ENCODE assay signal across 8 cellular contexts in the genomic region with DNA sequence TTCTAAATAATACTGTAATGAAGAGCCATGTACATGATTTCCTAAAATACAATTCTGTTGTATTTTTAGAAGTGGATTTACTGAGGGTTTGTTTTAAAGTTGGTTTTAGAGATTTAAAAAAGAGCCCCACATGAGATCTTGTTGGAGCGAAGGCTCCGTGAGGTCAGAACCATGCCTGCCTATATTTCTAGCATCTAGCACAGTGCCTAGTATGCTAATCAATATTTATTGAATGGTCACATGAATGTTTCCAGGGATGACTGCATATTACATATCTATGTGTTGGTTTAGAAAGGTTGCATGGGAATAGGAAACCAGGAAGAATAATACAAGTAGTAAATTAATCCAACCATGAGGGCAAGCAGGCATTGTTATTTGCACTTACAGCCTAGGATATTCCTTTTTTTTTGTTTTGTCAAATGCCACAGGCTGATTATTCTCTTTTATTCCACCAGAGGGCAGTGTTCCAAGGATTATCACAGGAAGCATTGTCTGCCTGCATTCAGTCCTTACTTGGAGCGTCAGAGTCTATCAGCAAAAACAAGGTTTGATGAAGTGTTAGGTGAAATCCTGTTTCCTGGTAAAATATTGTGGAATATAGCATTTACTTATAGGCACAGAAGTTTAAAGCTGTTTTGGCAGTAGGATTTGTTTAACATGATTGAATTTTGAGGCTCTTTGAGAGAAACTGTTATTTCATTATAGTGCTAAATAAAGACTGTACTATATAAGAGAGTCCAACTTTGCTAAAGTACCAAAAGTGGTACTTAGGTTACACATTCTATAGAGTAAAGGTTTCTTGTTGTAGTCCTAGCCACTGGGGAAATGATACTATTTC. TPM values are rescaled to one million over a fixed set of nuclear protein-coding genes. Genes with fewer than 3 reads are reported as not detected.
DNase-seq lines count a peak whose midpoint lies in the region; ATAC-seq, FAIRE-seq and TF ChIP-seq lines count a peak whose summit lies in the region.

No MANE protein-coding gene starts in this region.

- 69 to 70% methylated on average over 3 of the region's 3 CpGs for WGBS in thyroid gland, 2 donors

- no peaks in the 10 kb centered on the region for H3K27me3 ChIP-seq in Loucy (ENCODE audit: insufficient read depth, low read length, poor library complexity, severe bottlenecking)
- H3K27me3 ChIP-seq in thyroid gland, result no peaks in the 10 kb centered on the region

- no peaks in the 10 kb centered on the region for H4K20me1 ChIP-seq in Loucy (ENCODE audit: insufficient read depth, low read length, poor library complexity, severe bottlenecking)

- no peaks in the 10 kb centered on the region for H3F3A ChIP-seq in Loucy (ENCODE audit: low read depth)

- no peak overlapping the region for H3K9ac ChIP-seq in Loucy (ENCODE audit: low read depth, low read length, poor library complexity, severe bottlenecking)

- TF ChIP-seq POLR2A in thyroid gland (IDR thresholded peaks at IDR 0.05), result no peak

- peak; percentile 92 for TF ChIP-seq CTCF in Loucy (conservative IDR thresholded peaks at IDR 0.05; ENCODE audit: low read length)
- peak; percentile 66 to 93 (median 85) for TF ChIP-seq CTCF in thyroid gland (IDR thresholded peaks at IDR 0.05)

- no peak for ATAC-seq in HG03039 (IDR thresholded peaks at IDR 0.05; ENCODE audit: unreplicated experiment)

- no peak overlapping the region for H3K4me3 ChIP-seq in Loucy (ENCODE audit: low read length, poor library complexity, severe bottlenecking)
- H3K4me3 ChIP-seq in thyroid gland (replicated peaks in 1 of 3), result no peak overlapping the region

- FAIRE-seq in A204.1 (lab: Jason Lieb, UNC), result peak; percentile 93

- H3K9me3 ChIP-seq in Loucy (ENCODE audit: insufficient read depth, low read depth, low read length) (no peaks in the 10 kb centered on the region), thyroid gland (no peaks in the 10 kb centered on the region)

- H3K27ac ChIP-seq in thyroid gland, result no peak overlapping the region

- DNase-seq in ELF-1 (ENCODE audit: low read depth, low spot score) (peak; percentile 60), RPMI7951 (ENCODE audit: low read depth) (peak; percentile 60), cerebellar cortex (ENCODE audit: low spot score) (peak; percentile 81), left kidney (ENCODE audit: low read depth, low spot score) (peak; percentile 89), thyroid gland (peak; percentile 9)

- no peaks in the 10 kb centered on the region for H3K9me2 ChIP-seq in Loucy (replicated peaks; ENCODE audit: low read depth, low read length)

- H3K4me1 ChIP-seq in Loucy (ENCODE audit: insufficient read depth, low read length, poor library complexity, severe bottlenecking), result no peaks in the 10 kb centered on the region
- H3K4me1 ChIP-seq in thyroid gland, result no peaks in the 10 kb centered on the region

- no peaks in the 10 kb centered on the region for H3K79me2 ChIP-seq in Loucy (ENCODE audit: insufficient read depth, low read length)

- intact Hi-C loops in thyroid gland (cut with DNase I), result no loop called here

- peaks cover 76% of the 10 kb centered on the region; the same call in 1 of the 2 replicates for H3K36me3 ChIP-seq in Loucy (ENCODE audit: insufficient read depth, low read length)
- peaks cover 24 to 34% of the 10 kb centered on the region in 2 donors for H3K36me3 ChIP-seq in thyroid gland

- no peak overlapping the region for H3K4me2 ChIP-seq in Loucy (ENCODE audit: low read depth, low read length, poor library complexity, severe bottlenecking)

- H2AFZ ChIP-seq in Loucy (ENCODE audit: low read length), result no peak overlapping the region

RNA-seq across cellular contexts. Expression of a gene that starts 46.8 kb away (rescaled TPM):
- 15.3 and 16.6 TPM in 2 replicates for total RNA-seq in RPMI7951 (2014; rRNA removed; shearing (Covaris generic))
- total RNA-seq in thyroid gland, result 10 to 100 TPM; 35.9 to 56.0 (median 45.0) TPM

Comparison
In these comparisons a context has a peak if more than half of its experiments do, and no peak if none do; other contexts are left out.
1. DNase-seq: peak in every context shown above with its lines; median percentile 89 in left kidney; 81 in cerebellar cortex; 60 in ELF-1; 60 in RPMI7951; 9 in thyroid gland.